ENCODE assay signal across 8 cellular contexts in genomic region chr6:106629103-106629858, GRCh38. TPM values are rescaled to one million over a fixed set of nuclear protein-coding genes. Genes with fewer than 3 reads are reported as not detected.
DNase-seq lines count a peak whose midpoint lies in the region; ATAC-seq and TF ChIP-seq lines count a peak whose summit lies in the region.

A gene with protein sequence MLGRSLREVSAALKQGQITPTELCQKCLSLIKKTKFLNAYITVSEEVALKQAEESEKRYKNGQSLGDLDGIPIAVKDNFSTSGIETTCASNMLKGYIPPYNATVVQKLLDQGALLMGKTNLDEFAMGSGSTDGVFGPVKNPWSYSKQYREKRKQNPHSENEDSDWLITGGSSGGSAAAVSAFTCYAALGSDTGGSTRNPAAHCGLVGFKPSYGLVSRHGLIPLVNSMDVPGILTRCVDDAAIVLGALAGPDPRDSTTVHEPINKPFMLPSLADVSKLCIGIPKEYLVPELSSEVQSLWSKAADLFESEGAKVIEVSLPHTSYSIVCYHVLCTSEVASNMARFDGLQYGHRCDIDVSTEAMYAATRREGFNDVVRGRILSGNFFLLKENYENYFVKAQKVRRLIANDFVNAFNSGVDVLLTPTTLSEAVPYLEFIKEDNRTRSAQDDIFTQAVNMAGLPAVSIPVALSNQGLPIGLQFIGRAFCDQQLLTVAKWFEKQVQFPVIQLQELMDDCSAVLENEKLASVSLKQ (plus strand): TSS chr6:106629578. CDS start chr6:106629682, 104 bp downstream.
A gene with protein sequence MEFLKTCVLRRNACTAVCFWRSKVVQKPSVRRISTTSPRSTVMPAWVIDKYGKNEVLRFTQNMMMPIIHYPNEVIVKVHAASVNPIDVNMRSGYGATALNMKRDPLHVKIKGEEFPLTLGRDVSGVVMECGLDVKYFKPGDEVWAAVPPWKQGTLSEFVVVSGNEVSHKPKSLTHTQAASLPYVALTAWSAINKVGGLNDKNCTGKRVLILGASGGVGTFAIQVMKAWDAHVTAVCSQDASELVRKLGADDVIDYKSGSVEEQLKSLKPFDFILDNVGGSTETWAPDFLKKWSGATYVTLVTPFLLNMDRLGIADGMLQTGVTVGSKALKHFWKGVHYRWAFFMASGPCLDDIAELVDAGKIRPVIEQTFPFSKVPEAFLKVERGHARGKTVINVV (minus strand): TSS chr6:106629498. CDS start chr6:106629021, 477 bp downstream.

- peak within 1 kb of the TSS; percentile 94 for H3K4me3 Mint-ChIP-seq in WTC11
- H3K4me3 Mint-ChIP-seq in immature natural killer cell = peak within 1 kb of the TSS; percentile 95 to 99 (median 98)

- TF ChIP-seq CTCF in WTC11 (IDR thresholded peaks at IDR 0.05) (no peak), cardiac fibroblast (IDR thresholded peaks at IDR 0.05; ENCODE audit: low read depth, low read length) (no peak)

- ATAC-seq in GM18907 (IDR thresholded peaks at IDR 0.05; ENCODE audit: unreplicated experiment) = peak; percentile 78
- ATAC-seq in HG03139 (IDR thresholded peaks at IDR 0.05; ENCODE audit: unreplicated experiment) = peak; percentile 65
- ATAC-seq in WTC11 = peak; percentile 91

- no peaks in the 10 kb centered on the region for H3K9me3 Mint-ChIP-seq in WTC11
- H3K9me3 Mint-ChIP-seq in immature natural killer cell = no peaks in the 10 kb centered on the region

- H3K4me1 Mint-ChIP-seq in WTC11 (peaks cover 41% of the 10 kb centered on the region), immature natural killer cell (peaks cover 29% of the 10 kb centered on the region in 2 donors)

- DNase-seq in AG08395 (ENCODE audit: low spot score) = peak; percentile 99
- DNase-seq in NCI-H2227 treated with DMSO at 0.1 percent for 48 hours (lab: John Stamatoyannopoulos, UW) = peak; percentile 87
- DNase-seq in WTC11 (ENCODE audit: low spot score) = peak; percentile 91
- peak; percentile 94 for DNase-seq in cardiac fibroblast (ENCODE audit: low read depth in 2 of 2)
- peak; percentile 89 to 91 (median 91) for DNase-seq in immature natural killer cell
- DNase-seq in smooth muscle cell of the brain vasculature (ENCODE audit: low read depth, low spot score) = peak; percentile 72

- POLR2A ChIA-PET in WTC11 (lab: Charles Lee) = no interaction called here

- H3K27ac Mint-ChIP-seq in WTC11 (peak within 1 kb of the TSS; percentile 98), immature natural killer cell (peak within 1 kb of the TSS; percentile 94 to 99 (median 98))

- CTCF ChIA-PET in WTC11 (lab: Charles Lee) = no interaction called here

- peak within 1 kb of the TSS; percentile 74 to 79 for H3K4me3 ChIP-seq in cardiac fibroblast (replicated peaks in 1 of 2; ENCODE audit: low read depth in 2 of 2, low read length in 2 of 2)

- H3K36me3 Mint-ChIP-seq in WTC11 (no peaks in the 10 kb centered on the region), immature natural killer cell (no peaks in the 10 kb centered on the region)

- H3K27me3 Mint-ChIP-seq in WTC11 (ENCODE audit: low read depth) (no peaks in the 10 kb centered on the region), immature natural killer cell (ENCODE audit: low read depth in 3 of 3) (peaks cover 3 to 11% (median 10%) of the 10 kb centered on the region in 3 donors)

TF ChIP-seq in WTC11, 78 proteins besides CTCF, POLR2A, EP300 and RAD21 (continues in another document):
- TF ChIP-seq NFATC4 (CRISPR knock-in tag; IDR thresholded peaks at IDR 0.05) (no peak), ATF2 (CRISPR knock-in tag; IDR thresholded peaks at IDR 0.05; ENCODE audit: borderline replicate concordance, low read depth) (no peak), ZNF317 (CRISPR knock-in tag; IDR thresholded peaks at IDR 0.05; ENCODE audit: borderline replicate concordance, low read depth) (no peak), GTF2I (CRISPR knock-in tag; conservative IDR thresholded peaks at IDR 0.05) (no peak), HMGXB4 (CRISPR knock-in tag; IDR thresholded peaks at IDR 0.05) (peak; percentile 55; the same call in 1 of the 2 replicates), USF2 (CRISPR knock-in tag; IDR thresholded peaks at IDR 0.05) (no peak), FOXP1 (CRISPR knock-in tag; IDR thresholded peaks at IDR 0.05; ENCODE audit: borderline replicate concordance) (0 out of 2 replicates have a peak, but pooled peaks have one; percentile 39), MYBL2 (CRISPR knock-in tag; IDR thresholded peaks at IDR 0.05) (peak; percentile 51; the same call in 1 of the 2 replicates), FOXK1 (CRISPR knock-in tag; IDR thresholded peaks at IDR 0.05) (peak; percentile 64), CREM (CRISPR knock-in tag; IDR thresholded peaks at IDR 0.05) (peak; percentile 70; the same call in 1 of the 2 replicates), TEAD1 (CRISPR knock-in tag; IDR thresholded peaks at IDR 0.05) (peak; percentile 52; the same call in 1 of the 2 replicates)
- TF ChIP-seq, protein P1, sequence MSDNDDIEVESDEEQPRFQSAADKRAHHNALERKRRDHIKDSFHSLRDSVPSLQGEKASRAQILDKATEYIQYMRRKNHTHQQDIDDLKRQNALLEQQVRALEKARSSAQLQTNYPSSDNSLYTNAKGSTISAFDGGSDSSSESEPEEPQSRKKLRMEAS (CRISPR knock-in tag; IDR thresholded peaks at IDR 0.05) = peak; percentile 78
- TF ChIP-seq, protein P2, sequence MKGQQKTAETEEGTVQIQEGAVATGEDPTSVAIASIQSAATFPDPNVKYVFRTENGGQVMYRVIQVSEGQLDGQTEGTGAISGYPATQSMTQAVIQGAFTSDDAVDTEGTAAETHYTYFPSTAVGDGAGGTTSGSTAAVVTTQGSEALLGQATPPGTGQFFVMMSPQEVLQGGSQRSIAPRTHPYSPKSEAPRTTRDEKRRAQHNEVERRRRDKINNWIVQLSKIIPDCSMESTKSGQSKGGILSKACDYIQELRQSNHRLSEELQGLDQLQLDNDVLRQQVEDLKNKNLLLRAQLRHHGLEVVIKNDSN (CRISPR knock-in tag; IDR thresholded peaks at IDR 0.05) = peak; percentile 38; the same call in 1 of the 2 replicates
- TF ChIP-seq, protein P3, sequence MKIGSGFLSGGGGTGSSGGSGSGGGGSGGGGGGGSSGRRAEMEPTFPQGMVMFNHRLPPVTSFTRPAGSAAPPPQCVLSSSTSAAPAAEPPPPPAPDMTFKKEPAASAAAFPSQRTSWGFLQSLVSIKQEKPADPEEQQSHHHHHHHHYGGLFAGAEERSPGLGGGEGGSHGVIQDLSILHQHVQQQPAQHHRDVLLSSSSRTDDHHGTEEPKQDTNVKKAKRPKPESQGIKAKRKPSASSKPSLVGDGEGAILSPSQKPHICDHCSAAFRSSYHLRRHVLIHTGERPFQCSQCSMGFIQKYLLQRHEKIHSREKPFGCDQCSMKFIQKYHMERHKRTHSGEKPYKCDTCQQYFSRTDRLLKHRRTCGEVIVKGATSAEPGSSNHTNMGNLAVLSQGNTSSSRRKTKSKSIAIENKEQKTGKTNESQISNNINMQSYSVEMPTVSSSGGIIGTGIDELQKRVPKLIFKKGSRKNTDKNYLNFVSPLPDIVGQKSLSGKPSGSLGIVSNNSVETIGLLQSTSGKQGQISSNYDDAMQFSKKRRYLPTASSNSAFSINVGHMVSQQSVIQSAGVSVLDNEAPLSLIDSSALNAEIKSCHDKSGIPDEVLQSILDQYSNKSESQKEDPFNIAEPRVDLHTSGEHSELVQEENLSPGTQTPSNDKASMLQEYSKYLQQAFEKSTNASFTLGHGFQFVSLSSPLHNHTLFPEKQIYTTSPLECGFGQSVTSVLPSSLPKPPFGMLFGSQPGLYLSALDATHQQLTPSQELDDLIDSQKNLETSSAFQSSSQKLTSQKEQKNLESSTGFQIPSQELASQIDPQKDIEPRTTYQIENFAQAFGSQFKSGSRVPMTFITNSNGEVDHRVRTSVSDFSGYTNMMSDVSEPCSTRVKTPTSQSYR (CRISPR knock-in tag; IDR thresholded peaks at IDR 0.05) = no peak

RNA-seq across cellular contexts. Expression of the first gene that starts in this region (rescaled TPM):
- 17.2 to 17.9 TPM (median 17.7 TPM) in 3 replicates for total RNA-seq in WTC11 (2021)
- polyA plus RNA-seq in immature natural killer cell = 1 to 10 TPM; 6.8 to 9.9 (median 7.8) TPM

RNA-seq across cellular contexts. Expression of the second gene that starts in this region (rescaled TPM):
- total RNA-seq in WTC11 (2021) = 16.3 to 19.2 TPM (median 17.8 TPM) in 3 replicates
- polyA plus RNA-seq in immature natural killer cell = 1 to 10 TPM; 1.7 to 6.0 (median 5.0) TPM

Comparison
In these comparisons a context has a peak if more than half of its experiments do, and no peak if none do; other contexts are left out.
1. Peak in every context shown above with its lines: DNase-seq, ATAC-seq and H3K4me3 ChIP-seq.